26 cellular contexts compared by ENCODE assay signal in genomic region chr10:72754275-72755032, GRCh38.
A peak's percentile ranks its signal among the peaks of the same experiment; 100 is the strongest.
DNase-seq lines count a peak whose midpoint lies in the region; ATAC-seq and TF ChIP-seq lines count a peak whose summit lies in the region.
"Had no signal": no experiment of that assay in that cellular context is flagged by ENCODE, and none has a peak within 500 bp of the region (broad histone marks: within the 10 kb centered on the region; RNA-seq: fewer than 3 reads in every experiment).

No MANE protein-coding gene starts in this region.

- no peak overlapping the region for H3K27ac Mint-ChIP-seq in MCF 10A (ENCODE audit: low read depth, unreplicated experiment)
- H3K27ac Mint-ChIP-seq: activated naive CD8-positive, alpha-beta T cell had no signal

- H3K9me3 ChIP-seq in breast epithelium (no peaks in the 10 kb centered on the region), HUES6 (ENCODE audit: control insufficient read depth, insufficient read depth, low read depth, low read length) (no peaks in the 10 kb centered on the region)
- H3K9me3 ChIP-seq: BE2C, gastroesophageal sphincter, Peyer's patch, stomach, thyroid gland had no signal

- TF ChIP-seq CTCF in MCF 10A (IDR thresholded peaks at IDR 0.05; ENCODE audit: unreplicated experiment) (no peak), breast epithelium (IDR thresholded peaks at IDR 0.05) (no peak), epithelial cell of esophagus (IDR thresholded peaks at IDR 0.05; ENCODE audit: insufficient read depth, low read depth, low read length, missing control alignments) (no peak)

- no peaks in the 10 kb centered on the region for H3K9me3 Mint-ChIP-seq in MCF 10A (ENCODE audit: unreplicated experiment)
- H3K9me3 Mint-ChIP-seq: effector memory CD8-positive, alpha-beta T cell had no signal

- CTCF ChIA-PET in MCF 10A (lab: Yijun Ruan, JAX) = interaction anchor here (0.6 to 0.8 kb wide), 3 partner anchors 75 to 265 kb away, joined by 3 to 4 read pairs (median 4); no protein-coding TSS in a partner anchor

- no peaks in the 10 kb centered on the region for H3K36me3 Mint-ChIP-seq in MCF 10A (ENCODE audit: insufficient read depth, unreplicated experiment)

- H3K4me3 ChIP-seq in breast epithelium = no peak overlapping the region
- H3K4me3 ChIP-seq in HUES6 (ENCODE audit: low read depth, low read length) = no peak overlapping the region
- H3K4me3 ChIP-seq in epithelial cell of esophagus (ENCODE audit: low read length) = no peak overlapping the region
- H3K4me3 ChIP-seq: coronary artery, gastroesophageal sphincter, Peyer's patch, stomach, thyroid gland had no signal

- no TSS peak for BruUV-seq in MCF 10A (replicated peaks; lab: Mats Ljungman, UMichigan)

- H3K36me3 ChIP-seq in breast epithelium = no peaks in the 10 kb centered on the region
- no peaks in the 10 kb centered on the region for H3K36me3 ChIP-seq in HUES6 (ENCODE audit: control insufficient read depth, insufficient read depth, low read length)
- H3K36me3 ChIP-seq: BE2C, gastroesophageal sphincter, Peyer's patch, stomach, thyroid gland had no signal

- H3K4me1 Mint-ChIP-seq in MCF 10A (ENCODE audit: insufficient read depth, unreplicated experiment) = peaks cover 6% of the 10 kb centered on the region

- ATAC-seq in HG02884 (IDR thresholded peaks at IDR 0.05; ENCODE audit: unreplicated experiment) = no peak
- ATAC-seq: gastroesophageal sphincter, HepG2 had no signal

- H3K4me3 Mint-ChIP-seq in MCF 10A (ENCODE audit: unreplicated experiment) = no peak overlapping the region
- H3K4me3 Mint-ChIP-seq: activated naive CD8-positive, alpha-beta T cell; effector memory CD8-positive, alpha-beta T cell had no signal

- POLR2A ChIA-PET in MCF 10A (lab: Yijun Ruan, JAX) = interaction anchor here (0.7 to 1.8 kb wide), 2 partner anchors 9 to 86 kb away, joined by 4 to 8 read pairs; no protein-coding TSS in a partner anchor

- no peak for TF ChIP-seq POLR2A in breast epithelium (IDR thresholded peaks at IDR 0.05)

- H3K27me3 Mint-ChIP-seq in MCF 10A (ENCODE audit: insufficient read depth, unreplicated experiment) = no peaks in the 10 kb centered on the region
- H3K27me3 Mint-ChIP-seq: activated naive CD8-positive, alpha-beta T cell; effector memory CD8-positive, alpha-beta T cell had no signal

- no peaks in the 10 kb centered on the region for H3K27me3 ChIP-seq in breast epithelium
- H3K27me3 ChIP-seq in HUES6 (ENCODE audit: control insufficient read depth, insufficient read depth, low read length) = no peaks in the 10 kb centered on the region
- H3K27me3 ChIP-seq: BE2C, gastroesophageal sphincter, Peyer's patch, stomach, thyroid gland had no signal

- no peak overlapping the region for H3K9ac ChIP-seq in HUES6 (ENCODE audit: low read length)

- peak; percentile 9 for DNase-seq in MCF 10A (ENCODE audit: unreplicated experiment)
- DNase-seq in breast epithelium (ENCODE audit: low spot score in 2 of 2) = no peak
- peak; percentile 42 for DNase-seq in epithelial cell of esophagus (ENCODE audit: low read depth)
- no peak for DNase-seq in Kasumi-1 (lab: John Stamatoyannopoulos, UW)
- no peak for DNase-seq in posterior cingulate gyrus
- DNase-seq: ACHN; activated CD4-positive, CD25-positive, alpha-beta regulatory T cell; activated CD8-positive, alpha-beta memory T cell treated with anti-CD3 and anti-CD28 coated beads for 24 hours; activated effector memory CD4-positive, alpha-beta T cell treated with Interleukin-2 at 50 U/mL for 16 hours; aorta; BE2C; effector memory CD8-positive, alpha-beta T cell; hypothalamus; mesenchymal stem cell; NCI-H187; NCI-H2171 treated with DMSO at 0.1 percent for 48 hours; NCI-H524 treated with DMSO at 0.1 percent for 48 hours; stomach had no signal

- intact Hi-C loops in MCF 10A (cut with micrococcal nuclease) (no loop called here), breast epithelium (cut with DNase I; ENCODE audit: low total_unique reads) (no loop called here), posterior cingulate gyrus (cut with DNase I) (no loop called here)

- H3K27ac ChIP-seq in breast epithelium (no peak overlapping the region), HUES6 (ENCODE audit: low read depth, low read length) (peak overlapping the region; percentile 51; the same call in 1 of the 2 replicates)
- H3K27ac ChIP-seq: coronary artery, gastroesophageal sphincter, Peyer's patch, stomach, thyroid gland had no signal

- H3K4me1 ChIP-seq in breast epithelium (no peaks in the 10 kb centered on the region), HUES6 (ENCODE audit: control insufficient read depth, insufficient read depth, low read length) (peaks cover 66% of the 10 kb centered on the region)
- H3K4me1 ChIP-seq: gastroesophageal sphincter, Peyer's patch, thyroid gland had no signal

Comparison
In these comparisons a context has a peak if more than half of its experiments do, and no peak if none do; other contexts are left out.
1. DNase-seq: peak in MCF 10A (single experiment) and epithelial cell of esophagus (single experiment); none in breast epithelium (0 of 2), Kasumi-1 (0 of 2) and posterior cingulate gyrus (0 of 10).